Comparison of ENCODE assay signal across 9 cellular contexts in the genomic region with DNA sequence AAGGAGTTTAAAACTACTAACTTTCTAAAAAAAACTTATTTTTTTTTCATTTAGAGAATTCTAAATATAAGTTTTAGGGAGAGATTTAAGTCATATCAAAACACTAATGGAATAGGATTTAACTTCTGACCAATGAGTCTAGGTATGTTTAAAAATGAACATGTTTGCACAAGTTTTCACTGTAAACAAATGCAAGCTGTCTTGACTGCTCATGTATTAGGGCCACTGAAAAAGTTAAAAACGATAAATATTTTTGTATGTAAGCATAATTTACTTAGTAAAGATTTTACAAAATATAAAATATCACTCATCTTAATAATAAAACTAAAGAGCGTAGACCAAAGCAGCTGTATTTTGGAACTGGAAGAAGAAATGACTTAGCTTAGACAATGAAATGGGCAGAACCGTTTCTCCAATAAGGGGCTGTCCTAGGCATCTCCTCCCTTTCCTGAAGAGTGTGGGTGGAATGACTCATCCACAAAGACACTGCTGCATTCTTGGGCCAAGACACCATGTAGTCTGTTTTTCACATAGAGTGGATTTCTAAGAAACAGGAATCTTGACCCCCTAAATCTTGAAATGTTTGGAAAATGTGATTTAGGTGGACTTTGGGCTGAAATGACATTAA.
DNase-seq lines count a peak whose midpoint lies in the region; ATAC-seq and TF ChIP-seq lines count a peak whose summit lies in the region.
"Had no signal": no experiment of that assay in that cellular context is flagged by ENCODE, and none has a peak within 500 bp of the region (broad histone marks: within the 10 kb centered on the region; RNA-seq: fewer than 3 reads in every experiment).

No MANE protein-coding gene starts in this region.

- TF ChIP-seq CTCF in heart right ventricle (IDR thresholded peaks at IDR 0.05), result no peak

- no peaks in the 10 kb centered on the region for H3K4me1 Mint-ChIP-seq in activated T-cell treated with anti-CD3 and anti-CD28 coated beads, Interleukin-2, amount 50 U/mL, for 24 hours (ENCODE audit: low read depth)

- peak overlapping the region; percentile 70 for H3K4me2 ChIP-seq in skeletal muscle satellite cell (ENCODE audit: low read length)

- no peaks in the 10 kb centered on the region for H3K36me3 Mint-ChIP-seq in activated T-cell treated with anti-CD3 and anti-CD28 coated beads, Interleukin-2, amount 50 U/mL, for 24 hours (ENCODE audit: low read depth)

- no peak overlapping the region for H3K27ac Mint-ChIP-seq in activated T-cell treated with anti-CD3 and anti-CD28 coated beads, Interleukin-2, amount 50 U/mL, for 24 hours

- H3K4me1 ChIP-seq in adipocyte (ENCODE audit: control insufficient read depth, insufficient read depth, low read length) (peaks cover 10% of the 10 kb centered on the region), heart right ventricle (peaks cover 0 to 19% (median 8%) of the 10 kb centered on the region in 9 donors), skeletal muscle satellite cell (ENCODE audit: control insufficient read depth, insufficient read depth, low read length) (peaks cover 15% of the 10 kb centered on the region)

- H3K36me3 ChIP-seq in adipocyte (ENCODE audit: control insufficient read depth, insufficient read depth, low read length, severe bottlenecking) (no peaks in the 10 kb centered on the region), heart right ventricle (no peaks in the 10 kb centered on the region), skeletal muscle satellite cell (ENCODE audit: insufficient read depth, low read length) (no peaks in the 10 kb centered on the region)

- peak; percentile 88 for DNase-seq in HCEC 1CT
- DNase-seq in adipocyte (ENCODE audit: low read depth), result peak; percentile 87
- no peak for DNase-seq in heart right ventricle
- no peak for DNase-seq in NCI-H146 treated with DMSO at 0.1 percent for 48 hours (lab: John Stamatoyannopoulos, UW; ENCODE audit: unreplicated experiment)
- no peak for DNase-seq in activated T-cell treated with anti-CD3 and anti-CD28 coated beads, Interleukin-2, amount 50 U/mL, for 24 hours
- DNase-seq in NK-92 (lab: John Stamatoyannopoulos, UW; ENCODE audit: unreplicated experiment), result no peak
- DNase-seq: activated effector memory CD4-positive, alpha-beta T cell treated with anti-CD3 and anti-CD28 coated beads, Interleukin-2, amount 50 U/mL, for 16 hours had no signal

- no peaks in the 10 kb centered on the region for H3K9me3 Mint-ChIP-seq in activated T-cell treated with anti-CD3 and anti-CD28 coated beads, Interleukin-2, amount 50 U/mL, for 24 hours

- peak in 6 of 8 donors; percentile 81 to 93 (median 88) for ATAC-seq in heart right ventricle
- ATAC-seq in HG02884 (IDR thresholded peaks at IDR 0.05; ENCODE audit: unreplicated experiment), result no peak

- intact Hi-C loops in heart right ventricle (cut with DNase I), result loop anchor here in 1 of 10 donors (10.0 kb wide), 1 partner anchor 66 kb away; no protein-coding TSS in a partner anchor

- H3K9ac ChIP-seq in adipocyte (ENCODE audit: low read length) (no peak overlapping the region), skeletal muscle satellite cell (ENCODE audit: low read depth, low read length) (peak overlapping the region; percentile 28)

- no peaks in the 10 kb centered on the region for H3K27me3 ChIP-seq in adipocyte (replicated peaks; ENCODE audit: control insufficient read depth, insufficient read depth, low read length)
- H3K27me3 ChIP-seq in heart right ventricle, result no peaks in the 10 kb centered on the region
- no peaks in the 10 kb centered on the region for H3K27me3 ChIP-seq in skeletal muscle satellite cell (ENCODE audit: control insufficient read depth, insufficient read depth, low read length)

- H3K4me3 ChIP-seq in adipocyte (ENCODE audit: low read length), result peak overlapping the region; percentile 25
- no peak overlapping the region for H3K4me3 ChIP-seq in heart right ventricle
- H3K4me3 ChIP-seq in skeletal muscle satellite cell (ENCODE audit: low read length), result no peak overlapping the region

- peak overlapping the region in 5 of 10 donors; percentile 32 to 52 (median 38) for H3K27ac ChIP-seq in heart right ventricle

- H3K4me3 Mint-ChIP-seq in activated T-cell treated with anti-CD3 and anti-CD28 coated beads, Interleukin-2, amount 50 U/mL, for 24 hours, result no peak overlapping the region

- no peaks in the 10 kb centered on the region for H3K9me3 ChIP-seq in adipocyte (ENCODE audit: control insufficient read depth, low read length)
- H3K9me3 ChIP-seq in heart right ventricle, result no peaks in the 10 kb centered on the region
- H3K9me3 ChIP-seq in skeletal muscle satellite cell (replicated peaks; ENCODE audit: low read length), result no peaks in the 10 kb centered on the region

- WGBS in heart right ventricle, 2 donors, result 55 to 66% methylated on average over 3 of the region's 3 CpGs

- H3K27me3 Mint-ChIP-seq in activated T-cell treated with anti-CD3 and anti-CD28 coated beads, Interleukin-2, amount 50 U/mL, for 24 hours, result peaks cover 8% of the 10 kb centered on the region

Comparison
In these comparisons a context has a peak if more than half of its experiments do, and no peak if none do; other contexts are left out.
1. DNase-seq: peak in HCEC 1CT (single experiment) and adipocyte (single experiment); none in heart right ventricle (0 of 2), NCI-H146 treated with DMSO at 0.1 percent for 48 hours (single experiment), activated T-cell treated with anti-CD3 and anti-CD28 coated beads, Interleukin-2, amount 50 U/mL, for 24 hours (single experiment) and NK-92 (single experiment).